20 cellular contexts compared by ENCODE assay signal in the genomic region with DNA sequence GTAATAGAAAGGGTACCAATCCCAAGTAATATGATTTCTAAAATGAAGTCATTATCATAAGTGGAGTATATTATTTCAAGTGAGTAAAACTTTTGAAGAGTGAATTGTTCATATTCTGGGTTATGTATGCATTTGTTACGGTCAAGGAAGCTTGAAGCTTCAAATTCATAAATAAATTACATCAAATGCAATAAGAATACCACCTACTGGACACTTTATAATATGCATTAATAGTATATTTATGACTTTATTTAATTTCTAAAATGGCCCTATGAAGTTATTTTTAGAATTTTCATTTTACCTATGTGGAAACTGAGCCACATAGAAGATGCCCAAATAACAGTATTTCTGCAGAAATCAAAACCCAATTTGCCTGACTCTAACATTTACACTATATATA.
"Had no signal": no experiment of that assay in that cellular context is flagged by ENCODE, and none has a peak within 500 bp of the region (broad histone marks: within the 10 kb centered on the region; RNA-seq: fewer than 3 reads in every experiment).

No MANE protein-coding gene starts in this region.

- H3K36me3 ChIP-seq: esophagus squamous epithelium, lower lobe of right lung had no signal

- DNase-seq: activated CD4-positive, alpha-beta T cell treated with anti-CD3 and anti-CD28 coated beads, Interleukin-2, amount 10 ng/mL, durations not matched to agents 7 days and 5 days; activated CD8-positive, alpha-beta T cell treated with anti-CD3 and anti-CD28 coated beads, Interleukin-2, amount 10 ng/mL, durations not matched to agents 7 days and 5 days; activated naive CD4-positive, alpha-beta T cell treated with anti-CD3 and anti-CD28 coated beads for 36 hours; activated naive CD8-positive, alpha-beta T cell treated with anti-CD3 and anti-CD28 coated beads, Interleukin-2, amount 50 U/mL, for 24 hours; activated T-cell treated with anti-CD3 and anti-CD28 coated beads, Interleukin-2, amount 50 U/mL, for 4 hours; aorta; effector CD8-positive, alpha-beta T cell; esophagus squamous epithelium; hypothalamus; islet precursor cell; lower lobe of right lung; nucleus accumbens; stimulated activated naive CD8-positive, alpha-beta T cell treated with anti-CD3 and anti-CD28 coated beads, Interleukin-15, amount 100 ng/mL, for 72 hours; T-helper 1 cell; T-helper 9 cell; trophoblast cell had no signal

- ATAC-seq: activated CD4-positive, CD25-positive, alpha-beta regulatory T cell treated with anti-CD3 and anti-CD28 coated beads, Interleukin-2, amount 50 U/mL, for 24 hours; activated CD8-positive, alpha-beta T cell treated with anti-CD3 and anti-CD28 coated beads, Interleukin-2, amount 10 ng/mL, durations not matched to agents 7 days and 5 days; activated naive CD8-positive, alpha-beta T cell treated with anti-CD3 and anti-CD28 coated beads, Interleukin-2, amount 50 U/mL, for 24 hours; activated T-cell treated with anti-CD3 and anti-CD28 coated beads, Interleukin-2, amount 50 U/mL, for 4 hours; lower lobe of right lung; stimulated activated naive CD8-positive, alpha-beta T cell treated with anti-CD3 and anti-CD28 coated beads, Interleukin-15, amount 100 ng/mL, for 72 hours had no signal

- H3K4me1 Mint-ChIP-seq: activated CD4-positive, alpha-beta T cell treated with anti-CD3 and anti-CD28 coated beads, Interleukin-2, amount 10 ng/mL, durations not matched to agents 7 days and 5 days; activated naive CD8-positive, alpha-beta T cell treated with anti-CD3 and anti-CD28 coated beads, Interleukin-2, amount 50 U/mL, for 24 hours; nephron; stimulated activated naive CD8-positive, alpha-beta T cell treated with anti-CD3 and anti-CD28 coated beads, Interleukin-15, amount 100 ng/mL, for 72 hours had no signal

- H3K4me3 Mint-ChIP-seq: activated CD4-positive, alpha-beta T cell treated with anti-CD3 and anti-CD28 coated beads, Interleukin-2, amount 10 ng/mL, durations not matched to agents 7 days and 5 days; activated CD8-positive, alpha-beta T cell treated with anti-CD3 and anti-CD28 coated beads, Interleukin-2, amount 10 ng/mL, durations not matched to agents 7 days and 5 days; activated naive CD4-positive, alpha-beta T cell treated with anti-CD3 and anti-CD28 coated beads for 36 hours; activated naive CD8-positive, alpha-beta T cell treated with anti-CD3 and anti-CD28 coated beads, Interleukin-2, amount 50 U/mL, for 24 hours; activated T-cell treated with anti-CD3 and anti-CD28 coated beads, Interleukin-2, amount 50 U/mL, for 4 hours; dendritic cell treated with granulocyte-macrophage colony-stimulating factor and Interleukin-4, amounts not matched to agents 40 ng/mL and 50 ng/mL, for 4 days; nephron; stimulated activated naive CD8-positive, alpha-beta T cell treated with anti-CD3 and anti-CD28 coated beads, Interleukin-15, amount 100 ng/mL, for 72 hours had no signal

- H3K27ac ChIP-seq: esophagus squamous epithelium, lower lobe of right lung had no signal

- H3K27ac Mint-ChIP-seq: activated CD4-positive, alpha-beta T cell treated with anti-CD3 and anti-CD28 coated beads, Interleukin-2, amount 10 ng/mL, durations not matched to agents 7 days and 5 days; activated CD8-positive, alpha-beta T cell treated with anti-CD3 and anti-CD28 coated beads, Interleukin-2, amount 10 ng/mL, durations not matched to agents 7 days and 5 days; activated naive CD4-positive, alpha-beta T cell treated with anti-CD3 and anti-CD28 coated beads for 36 hours; activated naive CD8-positive, alpha-beta T cell treated with anti-CD3 and anti-CD28 coated beads, Interleukin-2, amount 50 U/mL, for 24 hours; dendritic cell treated with granulocyte-macrophage colony-stimulating factor and Interleukin-4, amounts not matched to agents 40 ng/mL and 50 ng/mL, for 4 days; nephron; progenitor cell of endocrine pancreas; stimulated activated naive CD8-positive, alpha-beta T cell treated with anti-CD3 and anti-CD28 coated beads, Interleukin-15, amount 100 ng/mL, for 72 hours had no signal

- H3K27me3 ChIP-seq: esophagus squamous epithelium had no signal

- H3K27me3 Mint-ChIP-seq: activated CD4-positive, alpha-beta T cell treated with anti-CD3 and anti-CD28 coated beads, Interleukin-2, amount 10 ng/mL, durations not matched to agents 7 days and 5 days; activated naive CD8-positive, alpha-beta T cell treated with anti-CD3 and anti-CD28 coated beads, Interleukin-2, amount 50 U/mL, for 24 hours; dendritic cell treated with granulocyte-macrophage colony-stimulating factor and Interleukin-4, amounts not matched to agents 40 ng/mL and 50 ng/mL, for 4 days; progenitor cell of endocrine pancreas; stimulated activated naive CD8-positive, alpha-beta T cell treated with anti-CD3 and anti-CD28 coated beads, Interleukin-15, amount 100 ng/mL, for 72 hours had no signal

- H3K4me3 ChIP-seq: esophagus squamous epithelium, lower lobe of right lung had no signal

- H3K4me1 ChIP-seq: esophagus squamous epithelium, lower lobe of right lung had no signal
